Comparison of ENCODE assay signal across 8 cellular contexts in genomic region chr2:88627856-88628568, GRCh38. TPM values are rescaled to one million over a fixed set of nuclear protein-coding genes. Genes with fewer than 3 reads are reported as not detected.
DNase-seq lines count a peak whose midpoint lies in the region; ATAC-seq, FAIRE-seq and TF ChIP-seq lines count a peak whose summit lies in the region.

No MANE protein-coding gene starts in this region.

- peak; percentile 86 for DNase-seq in NCI-H446 treated with DMSO at 0.1 percent for 48 hours (lab: John Stamatoyannopoulos, UW)
- peak; percentile 91 for DNase-seq in activated CD4-positive, alpha-beta T cell treated with anti-CD3 and anti-CD28 coated beads for 48 hours
- DNase-seq in lower lobe of right lung, result peak; percentile 96
- DNase-seq in stimulated activated CD8-positive, alpha-beta memory T cell treated with anti-CD3 and anti-CD28 coated beads, Interleukin-12 subunit alpha, Interleukin-12 subunit beta, amount 100 ng/mL, for 24 hours (ENCODE audit: extremely low read depth), result peak; percentile 66

- intact Hi-C loops in lower lobe of right lung (cut with DNase I), result no loop called here

- peak overlapping the region; percentile 79 to 98 for H3K9ac ChIP-seq in duodenal mucosa (ENCODE audit: low read depth in 1 of 2, low read length in 2 of 2)

- H3K4me1 ChIP-seq in duodenal mucosa (ENCODE audit: control insufficient read depth in 1 of 2, insufficient read depth in 2 of 2, low read length in 2 of 2), result peaks cover 20 to 22% of the 10 kb centered on the region in 2 donors
- peaks cover 32% of the 10 kb centered on the region for H3K4me1 ChIP-seq in lower lobe of right lung

- H3K4me3 ChIP-seq in duodenal mucosa (ENCODE audit: low read depth in 1 of 2, low read length in 2 of 2), result peak overlapping the region; percentile 81 to 90
- peak overlapping the region; percentile 93 for H3K4me3 ChIP-seq in lower lobe of right lung

- peak; percentile 51 for FAIRE-seq in A204.1 (lab: Jason Lieb, UNC)

- peak; percentile 30 for ATAC-seq in GM18508 (IDR thresholded peaks at IDR 0.05; ENCODE audit: insufficient read depth, unreplicated experiment)
- peak; percentile 30 for ATAC-seq in HG02970 (IDR thresholded peaks at IDR 0.05; ENCODE audit: low FRiP score, unreplicated experiment)
- ATAC-seq in lower lobe of right lung, result peak; percentile 87 to 89

- H3K9me3 ChIP-seq in duodenal mucosa (ENCODE audit: control insufficient read depth in 1 of 2, low read length in 2 of 2) (no peaks in the 10 kb centered on the region), lower lobe of right lung (no peaks in the 10 kb centered on the region)

- H3K27me3 ChIP-seq in duodenal mucosa (ENCODE audit: control insufficient read depth in 1 of 2, insufficient read depth in 2 of 2, low read length in 2 of 2) (no peaks in the 10 kb centered on the region), lower lobe of right lung (ENCODE audit: low read depth) (no peaks in the 10 kb centered on the region)

- TF ChIP-seq CTCF in lower lobe of right lung (IDR thresholded peaks at IDR 0.05), result no peak

- H3K27ac ChIP-seq in duodenal mucosa (ENCODE audit: low read depth, low read length) (peak overlapping the region; percentile 97), lower lobe of right lung (peak overlapping the region; percentile 98)

- H3K36me3 ChIP-seq in duodenal mucosa (ENCODE audit: control insufficient read depth in 1 of 2, insufficient read depth in 2 of 2, low read length in 2 of 2) (no peaks in the 10 kb centered on the region), lower lobe of right lung (no peaks in the 10 kb centered on the region)

RNA-seq across cellular contexts. Expression of gene EIF2AK3, which starts 0.7 kb away (rescaled TPM):
- 16.0 TPM for total RNA-seq in lower lobe of right lung

Comparison
In these comparisons a context has a peak if more than half of its experiments do, and no peak if none do; other contexts are left out.
1. Peak in every context shown above with its lines: DNase-seq, ATAC-seq, H3K4me3 ChIP-seq and H3K27ac ChIP-seq.
2. ATAC-seq: peak in every context shown above with its lines; median percentile 88 in lower lobe of right lung; 30 in GM18508; 30 in HG02970.